Comparison of ENCODE assay signal across 19 cellular contexts in genomic region chr20:44807684-44808056, GRCh38. TPM values are rescaled to one million over a fixed set of nuclear protein-coding genes. Genes with fewer than 3 reads are reported as not detected.
DNase-seq lines count a peak whose midpoint lies in the region; ATAC-seq, FAIRE-seq and TF ChIP-seq lines count a peak whose summit lies in the region.
"Had no signal": no experiment of that assay in that cellular context is flagged by ENCODE, and none has a peak within 500 bp of the region (broad histone marks: within the 10 kb centered on the region; RNA-seq: fewer than 3 reads in every experiment).

No MANE protein-coding gene starts in this region.

- peak; percentile 9 for FAIRE-seq in HTR-8/SVneo (lab: Jason Lieb, UNC)

- H3F3A ChIP-seq in PC-9 (ENCODE audit: insufficient read depth, low read depth), result no peaks in the 10 kb centered on the region

- H3K4me1 Mint-ChIP-seq in nephron, result peaks cover 74% of the 10 kb centered on the region

- no peaks in the 10 kb centered on the region for H3K79me2 ChIP-seq in PC-9 (ENCODE audit: low read depth)

- H3K9me3 ChIP-seq in vagina (peaks cover 5% of the 10 kb centered on the region), PC-9 (ENCODE audit: insufficient read depth, low read depth) (0 out of 2 replicates have a peak, but pooled peaks cover 6% of the 10 kb centered on the region)

- ATAC-seq in HG02610 (IDR thresholded peaks at IDR 0.05; ENCODE audit: unreplicated experiment), result no peak
- ATAC-seq: CD8-positive, alpha-beta T cell; GM23338; HCT116 had no signal

- H2AFZ ChIP-seq in PC-9, result no peak overlapping the region
- H2AFZ ChIP-seq: GM23338 had no signal

- H3K4me3 ChIP-seq in dorsolateral prefrontal cortex (peak overlapping the region in 33 of 59 donors; percentile 1 to 72 (median 61)), vagina (no peak overlapping the region), PC-9 (no peak overlapping the region)
- H3K4me3 ChIP-seq: BLaER1, GM23338 had no signal

- TF ChIP-seq CTCF in dorsolateral prefrontal cortex (IDR thresholded peaks at IDR 0.05 in 54 of 56, conservative IDR thresholded peaks at IDR 0.05 in 2 of 56; ENCODE audit: low read depth in 1 of 56, partially characterized antibody in 56 of 56) (no peak), nephron (IDR thresholded peaks at IDR 0.05; ENCODE audit: unreplicated experiment in 3 of 3) (no peak), vagina (IDR thresholded peaks at IDR 0.05) (no peak), PC-9 (conservative IDR thresholded peaks at IDR 0.05) (no peak)

- CTCF ChIA-PET in PC-9 (lab: Charles Lee), result no interaction called here

- intact Hi-C loops in dorsolateral prefrontal cortex (cut with DNase I) (no loop called here), vagina (cut with DNase I) (loop anchor here (2.0 kb wide), 1 partner anchor 61 kb away; no protein-coding TSS in a partner anchor), PC-9 (cut with micrococcal nuclease; ENCODE audit: unreplicated experiment) (no loop called here)

- DNase-seq in HTR-8/SVneo (ENCODE audit: insufficient read length, low spot score) (no peak), dorsolateral prefrontal cortex (no peak), vagina (ENCODE audit: extremely low spot score in 2 of 2) (no peak), T-helper 2 cell (no peak), PC-9 (no peak)
- DNase-seq: 8988T; Calu3; CD8-positive, alpha-beta T cell; DMS79 treated with DMSO at 0.1 percent for 48 hours; GF-D8; H7; IMR-90 had no signal

- H3K27me3 ChIP-seq in dorsolateral prefrontal cortex (peaks cover 0 to 44% (median 9%) of the 10 kb centered on the region in 45 donors), vagina (peaks cover 5% of the 10 kb centered on the region), PC-9 (ENCODE audit: insufficient read depth, low read depth) (peaks cover 85% of the 10 kb centered on the region)

- H3K36me3 Mint-ChIP-seq in nephron (ENCODE audit: low read depth), result no peaks in the 10 kb centered on the region
- H3K36me3 Mint-ChIP-seq: CD8-positive, alpha-beta T cell had no signal

- H3K4me2 ChIP-seq in PC-9, result no peak overlapping the region
- H3K4me2 ChIP-seq: BLaER1, GM23338 had no signal

- peaks cover 62% of the 10 kb centered on the region for H3K27me3 Mint-ChIP-seq in nephron (ENCODE audit: low read depth)

- H3K36me3 ChIP-seq in vagina (no peaks in the 10 kb centered on the region), PC-9 (ENCODE audit: low read depth) (no peaks in the 10 kb centered on the region)
- H3K36me3 ChIP-seq: BLaER1 had no signal

- H3K27ac Mint-ChIP-seq in nephron, result peak overlapping the region in 1 of 3 experiments; percentile 20
- H3K27ac Mint-ChIP-seq: CD8-positive, alpha-beta T cell; GM23338 had no signal

- TF ChIP-seq POLR2A in vagina (IDR thresholded peaks at IDR 0.05), result no peak

- H3K9me2 ChIP-seq in PC-9 (ENCODE audit: insufficient read depth), result no peaks in the 10 kb centered on the region

- H3K4me3 Mint-ChIP-seq in nephron, result peak overlapping the region in 2 of 3 experiments; percentile 7 to 88
- H3K4me3 Mint-ChIP-seq: CD8-positive, alpha-beta T cell; GM23338 had no signal

- POLR2A ChIA-PET in PC-9 (lab: Charles Lee; ENCODE audit: unreplicated experiment), result no interaction called here

- H3K9me3 Mint-ChIP-seq in nephron, result peaks cover 13% of the 10 kb centered on the region
- H3K9me3 Mint-ChIP-seq: CD8-positive, alpha-beta T cell; GM23338 had no signal

- H3K4me1 ChIP-seq in vagina (peaks cover 5% of the 10 kb centered on the region), PC-9 (replicated peaks; ENCODE audit: insufficient read depth) (no peaks in the 10 kb centered on the region)

- H3K27ac ChIP-seq in dorsolateral prefrontal cortex, result peak overlapping the region in 8 of 59 donors; percentile 8 to 39 (median 21)
- peak overlapping the region; percentile 4 for H3K27ac ChIP-seq in vagina
- H3K27ac ChIP-seq in PC-9, result no peak overlapping the region
- H3K27ac ChIP-seq: BLaER1, HL-60 had no signal

- no TSS peak for BruUV-seq in PC-9 (replicated peaks; lab: Mats Ljungman, UMichigan)

- no peaks in the 10 kb centered on the region for H4K20me1 ChIP-seq in PC-9 (ENCODE audit: insufficient read depth)
- H4K20me1 ChIP-seq: BLaER1 had no signal

RNA-seq across cellular contexts. Expression of gene RIMS4, which starts 2.7 kb away (rescaled TPM):
- total RNA-seq in dorsolateral prefrontal cortex (10 to 100 TPM; 13.6 to 91.9 (median 66.1) TPM), vagina (6.4 TPM), PC-9 (2021) (0.13 and 0.15 TPM in 2 replicates)
- total RNA-seq: CD8-positive, alpha-beta T cell; HT1080; IMR-90 had no signal

Comparison
In these comparisons a context has a peak if more than half of its experiments do, and no peak if none do; other contexts are left out.
1. H3K4me3 ChIP-seq: peak in dorsolateral prefrontal cortex (33 of 59); none in vagina (0 of 2) and PC-9 (single experiment).